ENCODE assay signal across 28 cellular contexts in the genomic region with DNA sequence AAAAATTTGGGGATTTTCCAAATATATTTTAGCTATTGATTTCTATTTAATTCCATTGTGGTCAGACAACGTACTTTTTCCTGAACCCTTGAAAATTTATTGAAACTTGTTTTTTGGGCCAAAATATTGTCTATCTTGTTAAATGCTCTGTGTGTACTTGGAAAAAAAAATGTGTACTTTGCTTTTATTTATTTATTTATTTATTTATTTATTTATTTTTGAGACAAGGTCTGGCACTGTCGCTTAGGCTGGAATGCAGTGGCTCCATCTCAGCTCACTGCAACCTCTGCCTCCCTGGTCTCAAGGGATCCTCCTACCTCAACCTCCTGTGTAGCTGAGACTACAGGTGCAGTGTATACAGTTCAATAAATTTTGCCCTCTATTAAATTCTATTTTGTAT.
A peak's percentile ranks its signal among the peaks of the same experiment; 100 is the strongest.
DNase-seq lines count a peak whose midpoint lies in the region; ATAC-seq, FAIRE-seq and TF ChIP-seq lines count a peak whose summit lies in the region.
"Had no signal": no experiment of that assay in that cellular context is flagged by ENCODE, and none has a peak within 500 bp of the region (broad histone marks: within the 10 kb centered on the region; RNA-seq: fewer than 3 reads in every experiment).

No MANE protein-coding gene starts in this region.

- FAIRE-seq in A549 (lab: Jason Lieb, UNC), result no peak
- FAIRE-seq: D721Med had no signal

- H3K36me3 ChIP-seq in HEK293 (ENCODE audit: control insufficient read depth in 2 of 2, insufficient read depth in 1 of 2, low read length in 2 of 2), result no peaks in the 10 kb centered on the region
- H3K36me3 ChIP-seq: BE2C; BLaER1; BLaER1 treated with 17β-estradiol and CSF1 and Interleukin-3, amounts not matched to agents 10 nM and 100 nM had no signal

- H3K27ac ChIP-seq in A549, result no peak overlapping the region
- no peak overlapping the region for H3K27ac ChIP-seq in HEK293 (ENCODE audit: extremely low read depth, low read depth, low read length)
- H3K27ac ChIP-seq: 22Rv1; BLaER1; BLaER1 treated with 17β-estradiol and CSF1 and Interleukin-3, amounts not matched to agents 10 nM and 100 nM; C4-2B had no signal

- H3K9me3 ChIP-seq in A549 (no peaks in the 10 kb centered on the region), HEK293 (ENCODE audit: control insufficient read depth, insufficient read depth, low read depth, low read length) (no peaks in the 10 kb centered on the region)
- H3K9me3 ChIP-seq: BE2C; BLaER1; BLaER1 treated with 17β-estradiol and CSF1 and Interleukin-3, amounts not matched to agents 10 nM and 100 nM; Caco-2 had no signal

- WGBS in A549 (ENCODE audit: missing lambda C conversion rate), result 96% methylated on average over 2 of the region's 2 CpGs

- no peak overlapping the region for H3K4me3 ChIP-seq in A549
- no peak overlapping the region for H3K4me3 ChIP-seq in HEK293 (ENCODE audit: low read depth, low read length)
- H3K4me3 ChIP-seq: BLaER1; BLaER1 treated with 17β-estradiol and CSF1 and Interleukin-3, amounts not matched to agents 10 nM and 100 nM had no signal

- TF ChIP-seq CTCF in A549 (IDR thresholded peaks at IDR 0.05) (no peak), HEK293 (tag by site-specific recombination; IDR thresholded peaks at IDR 0.05) (no peak)

- TF ChIP-seq RAD21 in A549 (conservative IDR thresholded peaks at IDR 0.05 in 1 of 2, IDR thresholded peaks at IDR 0.05 in 1 of 2), result no peak

- CTCF ChIA-PET in A549 (lab: Yijun Ruan, JAX) (interaction anchor here (1.5 kb wide), 1 partner anchor 41 kb away, joined by 6 read pairs; no protein-coding TSS in a partner anchor), HEK293 (lab: Yijun Ruan, JAX) (interaction anchor here (0.6 to 1.4 kb wide), 2 partner anchors 90 to 481 kb away, joined by 4 to 5 read pairs; no protein-coding TSS in a partner anchor)

- H3K4me1 ChIP-seq in A549, result peaks cover 7% of the 10 kb centered on the region; the same call in 1 of the 3 replicates
- H3K4me1 ChIP-seq in HEK293 (ENCODE audit: control insufficient read depth, insufficient read depth, low read length), result peaks cover 5% of the 10 kb centered on the region
- H3K4me1 ChIP-seq: BE2C had no signal

- POLR2A ChIA-PET in A549 (lab: Yijun Ruan, JAX), result no interaction called here
- POLR2A ChIA-PET in HEK293 (lab: Yijun Ruan, JAX), result no interaction called here

- TF ChIP-seq POLR2A in A549 (IDR thresholded peaks at IDR 0.05; ENCODE audit: low read length), result no peak

- no peak for ATAC-seq in A549
- ATAC-seq: CD8-positive, alpha-beta T cell had no signal

- H3K4me2 ChIP-seq in A549, result no peak overlapping the region
- H3K4me2 ChIP-seq: BLaER1; BLaER1 treated with 17β-estradiol and CSF1 and Interleukin-3, amounts not matched to agents 10 nM and 100 nM had no signal

- no peak for DNase-seq in A549 (ENCODE audit: low read depth in 1 of 2, low spot score in 1 of 2)
- DNase-seq in HuH-7.5 (ENCODE audit: low spot score), result no peak
- no peak for DNase-seq in DMS 273 treated with DMSO at 0.1 percent for 48 hours (lab: John Stamatoyannopoulos, UW)
- DNase-seq: 8988T; ACHN; AML-193; BE2C; C1 segment of cervical spinal cord; Caco-2; Calu3; CD4-positive, alpha-beta memory T cell; CD4-positive, alpha-beta T cell; CD4-positive, CD25-positive, alpha-beta regulatory T cell; CD8-positive, alpha-beta memory T cell; CD8-positive, alpha-beta T cell; COR-L47; DMS153; DMS53; DMS79; DMS79 treated with DMSO at 0.1 percent for 48 hours; DND-41; EL had no signal

- no peak for TF ChIP-seq EP300 in A549 (IDR thresholded peaks at IDR 0.05)

TF ChIP-seq in A549, 52 proteins besides CTCF, POLR2A, EP300 and RAD21:
- TF ChIP-seq ZC3H11A (IDR thresholded peaks at IDR 0.05), result peak; percentile 65
- no peak for TF ChIP-seq RARB (CRISPR knock-in tag; IDR thresholded peaks at IDR 0.05)

TF ChIP-seq in HEK293, 187 proteins besides CTCF, POLR2A, EP300 and RAD21 (continues in another document):
- TF ChIP-seq ZNF623 (tag by site-specific recombination; IDR thresholded peaks at IDR 0.05), result peak; percentile 59
- no peak for TF ChIP-seq GLIS2 (tag by site-specific recombination; IDR thresholded peaks at IDR 0.05)
- TF ChIP-seq ZNF266 (tag by site-specific recombination; IDR thresholded peaks at IDR 0.05; ENCODE audit: low read depth), result peak; percentile 58; the same call in 1 of the 2 replicates
- TF ChIP-seq KLF16 (tag by site-specific recombination; IDR thresholded peaks at IDR 0.05), result no peak
- peak; percentile 32; the same call in 1 of the 2 replicates for TF ChIP-seq ZBTB8A (tag by site-specific recombination; IDR thresholded peaks at IDR 0.05)
- no peak for TF ChIP-seq GFI1B (tag by site-specific recombination; IDR thresholded peaks at IDR 0.05)
- peak; percentile 49 for TF ChIP-seq ZNF555 (tag by site-specific recombination; conservative IDR thresholded peaks at IDR 0.05)
- TF ChIP-seq ZNF157 (tag by site-specific recombination; IDR thresholded peaks at IDR 0.05), result no peak
- TF ChIP-seq SCRT1 (tag by site-specific recombination; IDR thresholded peaks at IDR 0.05; ENCODE audit: borderline replicate concordance), result no peak
- TF ChIP-seq, protein P1, sequence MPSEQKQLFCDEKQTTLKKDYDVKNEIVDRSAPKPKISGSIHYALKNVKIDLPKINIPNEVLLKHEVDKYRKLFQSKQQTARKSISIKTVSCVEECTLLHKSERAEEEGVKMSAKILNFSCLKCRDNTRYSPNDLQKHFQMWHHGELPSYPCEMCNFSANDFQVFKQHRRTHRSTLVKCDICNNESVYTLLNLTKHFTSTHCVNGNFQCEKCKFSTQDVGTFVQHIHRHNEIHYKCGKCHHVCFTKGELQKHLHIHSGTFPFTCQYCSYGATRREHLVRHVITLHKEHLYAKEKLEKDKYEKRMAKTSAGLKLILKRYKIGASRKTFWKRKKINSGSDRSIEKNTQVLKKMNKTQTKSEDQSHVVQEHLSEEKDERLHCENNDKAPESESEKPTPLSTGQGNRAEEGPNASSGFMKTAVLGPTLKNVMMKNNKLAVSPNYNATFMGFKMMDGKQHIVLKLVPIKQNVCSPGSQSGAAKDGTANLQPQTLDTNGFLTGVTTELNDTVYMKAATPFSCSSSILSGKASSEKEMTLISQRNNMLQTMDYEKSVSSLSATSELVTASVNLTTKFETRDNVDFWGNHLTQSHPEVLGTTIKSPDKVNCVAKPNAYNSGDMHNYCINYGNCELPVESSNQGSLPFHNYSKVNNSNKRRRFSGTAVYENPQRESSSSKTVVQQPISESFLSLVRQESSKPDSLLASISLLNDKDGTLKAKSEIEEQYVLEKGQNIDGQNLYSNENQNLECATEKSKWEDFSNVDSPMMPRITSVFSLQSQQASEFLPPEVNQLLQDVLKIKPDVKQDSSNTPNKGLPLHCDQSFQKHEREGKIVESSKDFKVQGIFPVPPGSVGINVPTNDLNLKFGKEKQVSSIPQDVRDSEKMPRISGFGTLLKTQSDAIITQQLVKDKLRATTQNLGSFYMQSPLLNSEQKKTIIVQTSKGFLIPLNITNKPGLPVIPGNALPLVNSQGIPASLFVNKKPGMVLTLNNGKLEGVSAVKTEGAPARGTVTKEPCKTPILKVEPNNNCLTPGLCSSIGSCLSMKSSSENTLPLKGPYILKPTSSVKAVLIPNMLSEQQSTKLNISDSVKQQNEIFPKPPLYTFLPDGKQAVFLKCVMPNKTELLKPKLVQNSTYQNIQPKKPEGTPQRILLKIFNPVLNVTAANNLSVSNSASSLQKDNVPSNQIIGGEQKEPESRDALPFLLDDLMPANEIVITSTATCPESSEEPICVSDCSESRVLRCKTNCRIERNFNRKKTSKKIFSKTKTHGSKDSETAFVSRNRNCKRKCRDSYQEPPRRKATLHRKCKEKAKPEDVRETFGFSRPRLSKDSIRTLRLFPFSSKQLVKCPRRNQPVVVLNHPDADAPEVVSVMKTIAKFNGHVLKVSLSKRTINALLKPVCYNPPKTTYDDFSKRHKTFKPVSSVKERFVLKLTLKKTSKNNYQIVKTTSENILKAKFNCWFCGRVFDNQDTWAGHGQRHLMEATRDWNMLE (tag by site-specific recombination; conservative IDR thresholded peaks at IDR 0.05; ENCODE audit: low read depth), result peak; percentile 63; the same call in 1 of the 2 replicates
- no peak for TF ChIP-seq ZBTB21 (tag by site-specific recombination; IDR thresholded peaks at IDR 0.05)
- no peak for TF ChIP-seq IKZF3 (tag by site-specific recombination; IDR thresholded peaks at IDR 0.05)
- TF ChIP-seq ZNF629 (tag by site-specific recombination; IDR thresholded peaks at IDR 0.05), result no peak
- TF ChIP-seq ZNF600 (tag by site-specific recombination; IDR thresholded peaks at IDR 0.05), result no peak
- no peak for TF ChIP-seq ZFP69B (tag by site-specific recombination; IDR thresholded peaks at IDR 0.05)
- peak; percentile 53; the same call in 1 of the 2 replicates for TF ChIP-seq ZXDB (tag by site-specific recombination; IDR thresholded peaks at IDR 0.05)
- TF ChIP-seq ZNF16 (tag by site-specific recombination; IDR thresholded peaks at IDR 0.05; ENCODE audit: low read depth), result no peak
- no peak for TF ChIP-seq ZNF621 (tag by site-specific recombination; IDR thresholded peaks at IDR 0.05)
- peak; percentile 25; the same call in 1 of the 2 replicates for TF ChIP-seq ZNF140 (tag by site-specific recombination; IDR thresholded peaks at IDR 0.05)
- TF ChIP-seq ZNF404 (tag by site-specific recombination; IDR thresholded peaks at IDR 0.05), result peak; percentile 26; the same call in 1 of the 2 replicates
- no peak for TF ChIP-seq PRDM1 (tag by site-specific recombination; IDR thresholded peaks at IDR 0.05)
- TF ChIP-seq ZNF433 (tag by site-specific recombination; IDR thresholded peaks at IDR 0.05; ENCODE audit: low read depth), result 0 out of 2 replicates have a peak, but pooled peaks have one; percentile 19
- TF ChIP-seq ZNF394 (tag by site-specific recombination; IDR thresholded peaks at IDR 0.05; ENCODE audit: borderline replicate concordance), result peak; percentile 82
- TF ChIP-seq ZNF791 (tag by site-specific recombination; IDR thresholded peaks at IDR 0.05), result no peak
- TF ChIP-seq ZNF24 (tag by site-specific recombination; IDR thresholded peaks at IDR 0.05), result no peak
- no peak for TF ChIP-seq ZNF596 (tag by site-specific recombination; IDR thresholded peaks at IDR 0.05)
- no peak for TF ChIP-seq KLF9 (tag by site-specific recombination; IDR thresholded peaks at IDR 0.05; ENCODE audit: low read depth)
- TF ChIP-seq MZF1 (tag by site-specific recombination; IDR thresholded peaks at IDR 0.05; ENCODE audit: borderline replicate concordance), result no peak
